Comparison of ENCODE assay signal across 20 cellular contexts in genomic region chr1:43527111-43527878, GRCh38. TPM values are rescaled to one million over a fixed set of nuclear protein-coding genes. Genes with fewer than 3 reads are reported as not detected.
A peak's percentile ranks its signal among the peaks of the same experiment; 100 is the strongest.
DNase-seq lines count a peak whose midpoint lies in the region; ATAC-seq and TF ChIP-seq lines count a peak whose summit lies in the region.
"Had no signal": no experiment of that assay in that cellular context is flagged by ENCODE, and none has a peak within 500 bp of the region (broad histone marks: within the 10 kb centered on the region; RNA-seq: fewer than 3 reads in every experiment).

No MANE protein-coding gene starts in this region.

- TF ChIP-seq RAD21 in HCT116 (IDR thresholded peaks at IDR 0.05; ENCODE audit: low read depth) = no peak

- TF ChIP-seq POLR2A in HCT116 (IDR thresholded peaks at IDR 0.05; ENCODE audit: borderline replicate concordance, extremely low read depth, insufficient read depth, insufficient read length) (no peak), adrenal gland (IDR thresholded peaks at IDR 0.05) (no peak)

- POLR2A ChIA-PET in HCT116 (lab: Charles Lee) = no interaction called here

- peak overlapping the region in 1 of 2 experiments; percentile 40; a peak in 1 of 4 replicates for H3K4me3 ChIP-seq in HCT116 (replicated peaks in 1 of 2; ENCODE audit: low read depth in 1 of 2, low read length in 2 of 2)
- H3K4me3 ChIP-seq in adrenal gland = no peak overlapping the region
- H3K4me3 ChIP-seq: GM23338 had no signal

- no TSS peak for BruUV-seq in HCT116 (replicated peaks; lab: Mats Ljungman, UMichigan)

- no peak overlapping the region for H2AFZ ChIP-seq in HCT116 (ENCODE audit: low read depth, low read length, poor library complexity, severe bottlenecking)
- H2AFZ ChIP-seq: GM23338 had no signal

- H3K9me3 ChIP-seq in HCT116 (ENCODE audit: control insufficient read depth in 1 of 2, insufficient read depth in 1 of 2, low read depth in 1 of 2, low read length in 2 of 2) (no peaks in the 10 kb centered on the region), adrenal gland (replicated peaks in 1 of 3) (no peaks in the 10 kb centered on the region)
- H3K9me3 ChIP-seq: SK-N-SH had no signal

- H3K27ac ChIP-seq in HCT116 (ENCODE audit: low read depth, low read length) = peak overlapping the region; percentile 61; the same call in 1 of the 2 replicates
- no peak overlapping the region for H3K27ac ChIP-seq in adrenal gland

- H3K9me2 ChIP-seq in HCT116 (ENCODE audit: insufficient read depth) = no peaks in the 10 kb centered on the region
- H3K9me2 ChIP-seq: SK-N-SH had no signal

- CTCF ChIA-PET in HCT116 (lab: Charles Lee) = interaction anchor here (2.1 to 3.0 kb wide), 2 partner anchors 236 to 407 kb away, joined by 5 to 13 read pairs; no protein-coding TSS in a partner anchor

- peaks cover 8% of the 10 kb centered on the region for H3K79me2 ChIP-seq in HCT116 (ENCODE audit: insufficient read depth, low read length)

- DNase-seq in HCT116 (ENCODE audit: low read depth, low spot score) = no peak
- peak in 5 of 7 donors; percentile 47 to 80 (median 67) for DNase-seq in adrenal gland
- peak; percentile 48 for DNase-seq in left ventricle myocardium superior
- DNase-seq in posterior vena cava (ENCODE audit: low spot score) = peak; percentile 76
- no peak for DNase-seq in stimulated activated CD4-positive, alpha-beta T cell treated with anti-CD3 and anti-CD28 coated beads, Interleukin-1b, Interleukin-23, amount 100 ng/mL, for 48 hours
- DNase-seq: CD4-positive, CD25-positive, alpha-beta regulatory T cell; EL; HCEC 1CT; Karpas-422; NCI-H1417 treated with DMSO at 0.1 percent for 48 hours; NCI-H187; NCI-H2107; NCI-H446 treated with DMSO at 0.1 percent for 48 hours; NCI-H526 treated with DMSO at 0.1 percent for 48 hours; OCI-M1; SHP77 treated with DMSO at 0.1 percent for 48 hours; SK-N-SH had no signal

- H3K4me1 ChIP-seq in HCT116 (ENCODE audit: control insufficient read depth in 1 of 2, insufficient read depth in 2 of 2, low read length in 2 of 2) (peaks cover 35 to 81% of the 10 kb centered on the region in 2 experiments), adrenal gland (replicated peaks in 1 of 2) (peaks cover 0 to 6% of the 10 kb centered on the region in 2 donors)

- H3K36me3 ChIP-seq in HCT116 (ENCODE audit: control insufficient read depth in 1 of 2, insufficient read depth in 2 of 2, low read length in 2 of 2) = no peaks in the 10 kb centered on the region
- no peaks in the 10 kb centered on the region for H3K36me3 ChIP-seq in adrenal gland (replicated peaks in 1 of 2)

- TF ChIP-seq CTCF in HCT116 (IDR thresholded peaks at IDR 0.05 in 2 of 3, conservative IDR thresholded peaks at IDR 0.05 in 1 of 3; ENCODE audit: borderline replicate concordance in 1 of 3, insufficient read depth in 1 of 3, low read depth in 2 of 3, low read length in 2 of 3) = no peak
- TF ChIP-seq CTCF in adrenal gland (IDR thresholded peaks at IDR 0.05) = no peak

- no peaks in the 10 kb centered on the region for H4K20me1 ChIP-seq in HCT116 (ENCODE audit: insufficient read depth)

- H3K27me3 ChIP-seq in HCT116 (ENCODE audit: insufficient read depth, low read length) (no peaks in the 10 kb centered on the region), adrenal gland (no peaks in the 10 kb centered on the region)

- H3K9ac ChIP-seq in HCT116 (ENCODE audit: low read length) = peak overlapping the region; percentile 46; the same call in 1 of the 2 replicates
- H3K9ac ChIP-seq: SK-N-SH had no signal

- ATAC-seq in HCT116 (no peak), left ventricle myocardium superior (peak; percentile 54), GM18873 (IDR thresholded peaks at IDR 0.05; ENCODE audit: low FRiP score, unreplicated experiment) (no peak), GM19395 (IDR thresholded peaks at IDR 0.05; ENCODE audit: unreplicated experiment) (no peak)
- ATAC-seq: GM23338 had no signal

- intact Hi-C loops in HCT116 (cut with micrococcal nuclease) = loop anchor here (5.0 to 10.0 kb wide), 3 partner anchors 235 to 405 kb away; partner anchors contain the start of gene ARTN
- intact Hi-C loops in adrenal gland (cut with DNase I) = loop anchor here (5.0 to 10.0 kb wide), 2 partner anchors 405 to 508 kb away; partner anchors contain the start of genes ARTN (in 1 of the 2) and SLC6A9 (in 1 of the 2)
- intact Hi-C loops in left ventricle myocardium superior (cut with micrococcal nuclease) = no loop called here
- intact Hi-C loops in posterior vena cava (cut with DNase I) = loop anchor here in 1 of 2 donors (10.0 kb wide), 1 partner anchor 302 kb away; no protein-coding TSS in a partner anchor

- RAD21 ChIA-PET in HCT116 (lab: Charles Lee; ENCODE audit: low non-redundant PET in 1 of 2, low total read pairs in 2 of 2, uncharacterized antibody in 2 of 2, unreplicated experiment in 2 of 2) = no interaction called here

- WGBS in adrenal gland, 4 donors = 51 to 68% (median 66%) methylated on average over 11 to 12 of the region's 12 CpGs

- peak overlapping the region; percentile 67 for H3K4me2 ChIP-seq in HCT116 (ENCODE audit: low read length)
- H3K4me2 ChIP-seq: GM23338, SK-N-SH had no signal

TF ChIP-seq in HCT116, 20 proteins besides CTCF, POLR2A, EP300 and RAD21:
- TF ChIP-seq EZH2 (IDR thresholded peaks at IDR 0.05) (no peak), SRF (IDR thresholded peaks at IDR 0.05; ENCODE audit: low read depth) (no peak), EZH2phosphoT487 (IDR thresholded peaks at IDR 0.05; ENCODE audit: borderline replicate concordance) (no peak)

RNA-seq across cellular contexts. Expression of gene PTPRF, which starts 3.4 kb away (rescaled TPM):
- 224 TPM for total RNA-seq in HCT116 (2021; ENCODE audit: unreplicated experiment)
- polyA plus RNA-seq in HCT116 (2012) = 217 and 285 TPM in 2 replicates
- total RNA-seq in adrenal gland = 10 to 100 TPM; 15.0 to 92.0 (median 43.0) TPM
- polyA plus RNA-seq in adrenal gland = 10 to 100 TPM; 10.5 to 21.0 (median 19.9) TPM
- 7.0 TPM for total RNA-seq in left ventricle myocardium superior
- total RNA-seq in posterior vena cava = 10 to 100 TPM; 59.0 to 68.3 TPM
- polyA plus RNA-seq: CD4-positive, CD25-positive, alpha-beta regulatory T cell had no signal

Comparison
In these comparisons a context has a peak if more than half of its experiments do, and no peak if none do; other contexts are left out.
1. DNase-seq: peak in adrenal gland (5 of 7), left ventricle myocardium superior (single experiment) and posterior vena cava (single experiment); none in HCT116 (single experiment) and stimulated activated CD4-positive, alpha-beta T cell treated with anti-CD3 and anti-CD28 coated beads, Interleukin-1b, Interleukin-23, amount 100 ng/mL, for 48 hours (single experiment).